20 cellular contexts compared by ENCODE assay signal in genomic region chr9:99021512-99021911, GRCh38.
A peak's percentile ranks its signal among the peaks of the same experiment; 100 is the strongest.
DNase-seq lines count a peak whose midpoint lies in the region; ATAC-seq and TF ChIP-seq lines count a peak whose summit lies in the region.
"Had no signal": no experiment of that assay in that cellular context is flagged by ENCODE, and none has a peak within 500 bp of the region (broad histone marks: within the 10 kb centered on the region; RNA-seq: fewer than 3 reads in every experiment).

No MANE protein-coding gene starts in this region.

- no peak for TF ChIP-seq CTCF in sigmoid colon (IDR thresholded peaks at IDR 0.05)

- no peaks in the 10 kb centered on the region for H3K27me3 ChIP-seq in sigmoid colon
- H3K27me3 ChIP-seq: BLaER1, MG63 had no signal

- POLR2A ChIA-PET in activated CD4-positive, alpha-beta T cell treated with anti-CD3 and anti-CD28 coated beads for 36 hours (lab: Charles Lee): no interaction called here

- peak overlapping the region in 3 of 4 donors; percentile 5 to 78 (median 73) for H3K27ac ChIP-seq in sigmoid colon
- H3K27ac ChIP-seq: BLaER1, GM23248 had no signal

- peaks cover 4% of the 10 kb centered on the region for H3K4me1 Mint-ChIP-seq in stimulated activated naive CD8-positive, alpha-beta T cell treated with anti-CD3 and anti-CD28 coated beads, Interleukin-15, amount 100 ng/mL, for 72 hours
- peaks cover 3% of the 10 kb centered on the region for H3K4me1 Mint-ChIP-seq in activated CD4-positive, alpha-beta T cell treated with anti-CD3 and anti-CD28 coated beads for 36 hours

- peak; percentile 31 for ATAC-seq in stimulated activated naive CD8-positive, alpha-beta T cell treated with anti-CD3 and anti-CD28 coated beads, Interleukin-15, amount 100 ng/mL, for 72 hours
- no peak for ATAC-seq in stimulated activated naive CD8-positive, alpha-beta T cell treated with anti-CD3 and anti-CD28 coated beads, Interleukin-15, Interleukin-2, amounts not matched to agents 100 U/mL and 50 U/mL, for 24 hours
- ATAC-seq in activated CD4-positive, alpha-beta T cell treated with anti-CD3 and anti-CD28 coated beads for 36 hours: no peak
- ATAC-seq in GM19324 (IDR thresholded peaks at IDR 0.05; ENCODE audit: low FRiP score, unreplicated experiment): no peak
- no peak for ATAC-seq in GM19463 (IDR thresholded peaks at IDR 0.05; ENCODE audit: unreplicated experiment)
- ATAC-seq: CD8-positive, alpha-beta T cell had no signal

- no peak for TF ChIP-seq EP300 in sigmoid colon (IDR thresholded peaks at IDR 0.05)

- no peak overlapping the region for H3K4me3 ChIP-seq in sigmoid colon
- H3K4me3 ChIP-seq: BLaER1, GM23248, HAP-1, MG63 had no signal

- no peak for DNase-seq in stimulated activated naive CD8-positive, alpha-beta T cell treated with anti-CD3 and anti-CD28 coated beads, Interleukin-15, amount 100 ng/mL, for 72 hours
- no peak for DNase-seq in stimulated activated naive CD8-positive, alpha-beta T cell treated with anti-CD3 and anti-CD28 coated beads, Interleukin-15, Interleukin-2, amounts not matched to agents 100 U/mL and 50 U/mL, for 24 hours
- DNase-seq in islet precursor cell: peak; percentile 44
- DNase-seq in sigmoid colon: no peak
- DNase-seq in activated CD4-positive, alpha-beta T cell treated with anti-CD3 and anti-CD28 coated beads for 36 hours: no peak
- DNase-seq: Calu3; CD8-positive, alpha-beta T cell; GF-D8; GM23248; Kasumi-1; MG63; NCI-H1092; NCI-H146; NCI-H2081; NCI-H774; SHP77 had no signal

- no peaks in the 10 kb centered on the region for H3K36me3 Mint-ChIP-seq in activated CD4-positive, alpha-beta T cell treated with anti-CD3 and anti-CD28 coated beads for 36 hours (ENCODE audit: low read depth)
- H3K36me3 Mint-ChIP-seq: CD8-positive, alpha-beta T cell had no signal

- no peaks in the 10 kb centered on the region for H3K9me3 Mint-ChIP-seq in stimulated activated naive CD8-positive, alpha-beta T cell treated with anti-CD3 and anti-CD28 coated beads, Interleukin-15, amount 100 ng/mL, for 72 hours
- H3K9me3 Mint-ChIP-seq in activated CD4-positive, alpha-beta T cell treated with anti-CD3 and anti-CD28 coated beads for 36 hours (ENCODE audit: low read depth): no peaks in the 10 kb centered on the region
- H3K9me3 Mint-ChIP-seq: CD8-positive, alpha-beta T cell had no signal

- no peak overlapping the region for H3K4me3 Mint-ChIP-seq in stimulated activated naive CD8-positive, alpha-beta T cell treated with anti-CD3 and anti-CD28 coated beads, Interleukin-15, amount 100 ng/mL, for 72 hours
- H3K4me3 Mint-ChIP-seq in activated CD4-positive, alpha-beta T cell treated with anti-CD3 and anti-CD28 coated beads for 36 hours: no peak overlapping the region
- H3K4me3 Mint-ChIP-seq: CD8-positive, alpha-beta T cell had no signal

- CTCF ChIA-PET in activated CD4-positive, alpha-beta T cell treated with anti-CD3 and anti-CD28 coated beads for 36 hours (lab: Charles Lee): no interaction called here

- peaks cover 11 to 77% (median 27%) of the 10 kb centered on the region in 4 donors for H3K36me3 ChIP-seq in sigmoid colon
- H3K36me3 ChIP-seq: BLaER1, HAP-1, MG63 had no signal

- H3K27ac Mint-ChIP-seq in stimulated activated naive CD8-positive, alpha-beta T cell treated with anti-CD3 and anti-CD28 coated beads, Interleukin-15, amount 100 ng/mL, for 72 hours: no peak overlapping the region
- no peak overlapping the region for H3K27ac Mint-ChIP-seq in activated CD4-positive, alpha-beta T cell treated with anti-CD3 and anti-CD28 coated beads for 36 hours
- H3K27ac Mint-ChIP-seq: CD8-positive, alpha-beta T cell had no signal

- TF ChIP-seq POLR2A in sigmoid colon (IDR thresholded peaks at IDR 0.05): no peak

- no peaks in the 10 kb centered on the region for H3K9me3 ChIP-seq in sigmoid colon
- H3K9me3 ChIP-seq: HAP-1, MG63 had no signal

- no peaks in the 10 kb centered on the region for H3K27me3 Mint-ChIP-seq in stimulated activated naive CD8-positive, alpha-beta T cell treated with anti-CD3 and anti-CD28 coated beads, Interleukin-15, amount 100 ng/mL, for 72 hours
- no peaks in the 10 kb centered on the region for H3K27me3 Mint-ChIP-seq in activated CD4-positive, alpha-beta T cell treated with anti-CD3 and anti-CD28 coated beads for 36 hours

- peaks cover 0 to 29% (median 18%) of the 10 kb centered on the region in 4 donors for H3K4me1 ChIP-seq in sigmoid colon
- H3K4me1 ChIP-seq: HAP-1 had no signal

- intact Hi-C loops in sigmoid colon (cut with DNase I): no loop called here
- intact Hi-C loops in activated CD4-positive, alpha-beta T cell treated with anti-CD3 and anti-CD28 coated beads for 36 hours (cut with DNase I, micrococcal nuclease): no loop called here

- 73 to 86% methylated on average over 3 of the region's 3 CpGs for WGBS in sigmoid colon, 2 donors
